8 cellular contexts compared by ENCODE assay signal in the genomic region with DNA sequence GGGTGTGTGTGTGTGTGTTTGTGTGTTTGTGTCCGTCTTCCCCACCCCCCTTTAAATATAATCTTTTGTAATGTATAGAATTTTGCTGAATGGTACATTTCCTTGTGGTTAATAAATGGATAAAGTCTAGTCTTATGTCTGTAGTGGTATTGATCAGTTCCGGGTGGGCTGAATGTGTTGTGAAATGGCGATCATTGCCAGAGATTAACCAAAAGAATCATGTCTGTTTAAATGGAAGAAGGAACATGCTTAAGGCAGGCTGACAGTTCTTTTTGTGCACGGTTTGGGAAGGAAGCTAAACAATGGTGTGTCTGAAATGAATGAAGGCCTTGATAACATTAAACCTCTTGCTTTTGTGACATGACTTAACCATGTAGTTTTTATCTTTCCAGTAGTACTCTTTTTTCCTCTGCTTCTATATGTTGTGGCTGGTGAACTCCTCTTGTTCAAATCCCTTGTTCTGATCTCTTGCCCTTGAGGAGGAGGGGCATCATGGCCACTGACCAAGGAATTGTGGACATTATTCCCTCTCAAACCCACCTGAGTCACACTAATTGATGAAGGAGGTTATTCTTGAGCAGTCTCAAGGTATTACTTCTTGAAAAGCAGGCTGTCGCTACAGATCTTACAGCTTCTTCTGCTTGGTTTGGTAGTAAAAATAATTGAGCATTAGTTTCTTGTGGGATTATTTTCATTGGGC. TPM values are rescaled to one million over a fixed set of nuclear protein-coding genes. Genes with fewer than 3 reads are reported as not detected.
A peak's percentile ranks its signal among the peaks of the same experiment; 100 is the strongest.
DNase-seq lines count a peak whose midpoint lies in the region; ATAC-seq, FAIRE-seq and TF ChIP-seq lines count a peak whose summit lies in the region.

No MANE protein-coding gene starts in this region.

- H3K4me3 ChIP-seq in SJCRH30: peak overlapping the region; percentile 83
- H3K4me3 ChIP-seq in fibroblast of villous mesenchyme (ENCODE audit: low read depth, low read length): peak overlapping the region; percentile 82
- peak overlapping the region in 1 of 2 donors; percentile 85 for H3K4me3 ChIP-seq in small intestine (ENCODE audit: low read depth in 1 of 2, low read length in 2 of 2)
- H3K4me3 ChIP-seq in body of pancreas: no peak overlapping the region

- peak overlapping the region; percentile 67; the same call in 1 of the 2 replicates for H3K27ac ChIP-seq in SJCRH30
- no peak overlapping the region for H3K27ac ChIP-seq in small intestine (ENCODE audit: low read depth in 1 of 2, low read length in 1 of 2)
- H3K27ac ChIP-seq in body of pancreas: peak overlapping the region in 2 of 4 donors; percentile 85 to 98

- TF ChIP-seq CTCF in fibroblast of villous mesenchyme (IDR thresholded peaks at IDR 0.05; ENCODE audit: insufficient read depth, low read depth, low read length) (no peak), body of pancreas (IDR thresholded peaks at IDR 0.05) (no peak)

- intact Hi-C loops in body of pancreas (cut with DNase I): no loop called here

- 12 to 34% (median 24%) methylated on average over 5 of the region's 5 CpGs for WGBS in small intestine, 3 donors
- 11 to 14% methylated on average over 5 of the region's 5 CpGs for WGBS in body of pancreas, 2 donors

- no peaks in the 10 kb centered on the region for H3K36me3 ChIP-seq in SJCRH30
- no peaks in the 10 kb centered on the region for H3K36me3 ChIP-seq in small intestine (ENCODE audit: control insufficient read depth in 2 of 2, insufficient read depth in 2 of 2, low read length in 2 of 2)
- no peaks in the 10 kb centered on the region for H3K36me3 ChIP-seq in body of pancreas (replicated peaks in 1 of 2; ENCODE audit: insufficient read depth in 1 of 2, low read depth in 2 of 2)

- no peaks in the 10 kb centered on the region for H3K27me3 ChIP-seq in SJCRH30
- no peaks in the 10 kb centered on the region for H3K27me3 ChIP-seq in small intestine (ENCODE audit: control insufficient read depth in 2 of 2, insufficient read depth in 2 of 2, low read length in 2 of 2)
- H3K27me3 ChIP-seq in body of pancreas: no peaks in the 10 kb centered on the region

- DNase-seq in NCI-H2029 treated with DMSO at 0.1 percent for 48 hours (lab: John Stamatoyannopoulos, UW) (peak; percentile 20), NCI-H2029 (lab: John Stamatoyannopoulos, UW) (no peak), SJCRH30 (peak in 1 of 2 experiments; percentile 28), fibroblast of villous mesenchyme (ENCODE audit: low read depth) (peak; percentile 10), renal cortical epithelial cell (ENCODE audit: low read depth) (peak; percentile 23), small intestine (no peak), body of pancreas (no peak)

- FAIRE-seq in small intestine (lab: Jason Lieb, UNC): no peak

- ATAC-seq in GM18858 (IDR thresholded peaks at IDR 0.05; ENCODE audit: unreplicated experiment) (no peak), body of pancreas (no peak)

- TF ChIP-seq POLR2A in body of pancreas (IDR thresholded peaks at IDR 0.05): no peak

- peaks cover 5% of the 10 kb centered on the region; the same call in 1 of the 2 replicates for H3K4me1 ChIP-seq in SJCRH30
- H3K4me1 ChIP-seq in small intestine (ENCODE audit: control insufficient read depth in 2 of 2, insufficient read depth in 1 of 2, low read depth in 1 of 2, low read length in 1 of 2): no peaks in the 10 kb centered on the region
- peaks cover 49% of the 10 kb centered on the region for H3K4me1 ChIP-seq in body of pancreas

- no peaks in the 10 kb centered on the region; the same call in 1 of the 2 replicates for H3K9me3 ChIP-seq in SJCRH30 (replicated peaks)
- no peaks in the 10 kb centered on the region for H3K9me3 ChIP-seq in small intestine (ENCODE audit: control insufficient read depth, low read depth)
- H3K9me3 ChIP-seq in body of pancreas: no peaks in the 10 kb centered on the region

RNA-seq across cellular contexts. Expression of a gene that starts 1.7 kb away (rescaled TPM):
- total RNA-seq in SJCRH30 (2014; rRNA removed; shearing (Covaris generic)): 23.8 and 27.0 TPM in 2 replicates
- 13.2 and 25.9 TPM in 2 replicates for total RNA-seq in fibroblast of villous mesenchyme
- 10.8 and 18.0 TPM in 2 replicates for total RNA-seq in renal cortical epithelial cell
- polyA plus RNA-seq in small intestine: 10 to 100 TPM in 1 of 3 donors, 1 to 10 TPM in 2; 8.0 to 11.3 (median 8.3) TPM
- 10 to 100 TPM in 1 of 2 donors, 1 to 10 TPM in 1; 5.6 to 25.9 TPM for total RNA-seq in body of pancreas

Comparison
In these comparisons a context has a peak if more than half of its experiments do, and no peak if none do; other contexts are left out.
1. DNase-seq: peak in NCI-H2029 treated with DMSO at 0.1 percent for 48 hours (single experiment), fibroblast of villous mesenchyme (single experiment) and renal cortical epithelial cell (single experiment); none in NCI-H2029 (single experiment), small intestine (single experiment) and body of pancreas (0 of 4).
2. H3K4me3 ChIP-seq: peak in SJCRH30 (single experiment) and fibroblast of villous mesenchyme (single experiment); none in body of pancreas (0 of 2).